Comparison of ENCODE assay signal across 13 cellular contexts in genomic region chrX:102339312-102340298, GRCh38.
DNase-seq lines count a peak whose midpoint lies in the region; ATAC-seq and TF ChIP-seq lines count a peak whose summit lies in the region.
"Had no signal": no experiment of that assay in that cellular context is flagged by ENCODE, and none has a peak within 500 bp of the region (broad histone marks: within the 10 kb centered on the region; RNA-seq: fewer than 3 reads in every experiment).

No MANE protein-coding gene starts in this region.

- no peaks in the 10 kb centered on the region for H3K36me3 Mint-ChIP-seq in stimulated activated memory B cell treated with anti-CD40 and anti-IgM and Interleukin-4, amounts not matched to agents 10 μg/mL and 1 μg/mL and 100 μg/mL, for 72 hours

- H3K27me3 ChIP-seq in right atrium auricular region (no peaks in the 10 kb centered on the region), hepatocyte (no peaks in the 10 kb centered on the region)

- TF ChIP-seq CTCF in right atrium auricular region (IDR thresholded peaks at IDR 0.05) (no peak), hepatocyte (IDR thresholded peaks at IDR 0.05; ENCODE audit: poor library complexity) (no peak)

- no peaks in the 10 kb centered on the region for H3K9me2 ChIP-seq in hepatocyte (replicated peaks; ENCODE audit: insufficient read depth)

- H3K4me1 ChIP-seq in right atrium auricular region (no peaks in the 10 kb centered on the region), hepatocyte (ENCODE audit: insufficient read depth) (no peaks in the 10 kb centered on the region)

- no peaks in the 10 kb centered on the region for H3K79me2 ChIP-seq in hepatocyte

- 78% methylated on average over 18 of the region's 19 CpGs for WGBS in hepatocyte (ENCODE audit: low lambda C conversion rate, missing lambda C conversion rate)

- no peak overlapping the region for H3K27ac Mint-ChIP-seq in stimulated activated memory B cell treated with anti-CD40 and anti-IgM and Interleukin-4, amounts not matched to agents 10 μg/mL and 1 μg/mL and 100 μg/mL, for 72 hours
- H3K27ac Mint-ChIP-seq: activated B cell treated with CpG ODN at 0.5 μM for 24 hours had no signal

- H3K4me3 Mint-ChIP-seq in stimulated activated memory B cell treated with anti-CD40 and anti-IgM and Interleukin-4, amounts not matched to agents 10 μg/mL and 1 μg/mL and 100 μg/mL, for 72 hours: no peak overlapping the region
- H3K4me3 Mint-ChIP-seq: activated B cell treated with CpG ODN at 0.5 μM for 24 hours had no signal

- H3K4me2 ChIP-seq in hepatocyte: no peak overlapping the region

- H3K9me3 ChIP-seq in right atrium auricular region (no peaks in the 10 kb centered on the region), hepatocyte (ENCODE audit: low read depth) (no peaks in the 10 kb centered on the region)

- H4K20me1 ChIP-seq in hepatocyte (ENCODE audit: insufficient read depth, poor library complexity, severe bottlenecking): no peaks in the 10 kb centered on the region

- DNase-seq in Right ventricle myocardium inferior (ENCODE audit: missing footprints) (peak; percentile 33), right atrium auricular region (ENCODE audit: low spot score) (no peak), HT1080 (ENCODE audit: low read depth) (peak; percentile 16), hepatocyte (ENCODE audit: low spot score) (no peak), NCI-H524 (lab: John Stamatoyannopoulos, UW) (no peak)
- peak; percentile 1 for DNase-seq in effector CD4-positive, alpha-beta T cell
- DNase-seq: activated B cell treated with CpG ODN at 0.5 μM for 24 hours, amygdala, NCI-H187 treated with DMSO at 0.1 percent for 48 hours, PC-3 had no signal

- no peaks in the 10 kb centered on the region for H3K9me3 Mint-ChIP-seq in stimulated activated memory B cell treated with anti-CD40 and anti-IgM and Interleukin-4, amounts not matched to agents 10 μg/mL and 1 μg/mL and 100 μg/mL, for 72 hours
- H3K9me3 Mint-ChIP-seq: activated B cell treated with CpG ODN at 0.5 μM for 24 hours had no signal

- ATAC-seq in Right ventricle myocardium inferior (no peak), HG03095 (IDR thresholded peaks at IDR 0.05; ENCODE audit: unreplicated experiment) (no peak)
- peak; percentile 20 for ATAC-seq in stimulated activated memory B cell treated with anti-CD40 and anti-IgM and Interleukin-4, amounts not matched to agents 10 μg/mL and 1 μg/mL and 100 μg/mL, for 72 hours
- ATAC-seq: PC-3 had no signal

- H3K27me3 Mint-ChIP-seq in stimulated activated memory B cell treated with anti-CD40 and anti-IgM and Interleukin-4, amounts not matched to agents 10 μg/mL and 1 μg/mL and 100 μg/mL, for 72 hours: no peaks in the 10 kb centered on the region
- H3K27me3 Mint-ChIP-seq: activated B cell treated with CpG ODN at 0.5 μM for 24 hours had no signal

- H3K4me1 Mint-ChIP-seq in stimulated activated memory B cell treated with anti-CD40 and anti-IgM and Interleukin-4, amounts not matched to agents 10 μg/mL and 1 μg/mL and 100 μg/mL, for 72 hours: no peaks in the 10 kb centered on the region
- H3K4me1 Mint-ChIP-seq: activated B cell treated with CpG ODN at 0.5 μM for 24 hours had no signal

- H3K4me3 ChIP-seq in right atrium auricular region: no peak overlapping the region
- H3K4me3 ChIP-seq in hepatocyte: no peak overlapping the region
- H3K4me3 ChIP-seq: skin epidermis had no signal

- intact Hi-C loops in Right ventricle myocardium inferior (cut with DNase I): no loop called here

- H3K36me3 ChIP-seq in right atrium auricular region (no peaks in the 10 kb centered on the region), hepatocyte (replicated peaks; ENCODE audit: insufficient read depth, low read depth) (no peaks in the 10 kb centered on the region)

- H2AFZ ChIP-seq in hepatocyte: no peak overlapping the region

- H3K27ac ChIP-seq in right atrium auricular region: no peak overlapping the region
- H3K27ac ChIP-seq in hepatocyte: no peak overlapping the region
- H3K27ac ChIP-seq: skin epidermis had no signal

Comparison
In these comparisons a context has a peak if more than half of its experiments do, and no peak if none do; other contexts are left out.
1. DNase-seq: peak in Right ventricle myocardium inferior (single experiment), HT1080 (single experiment) and effector CD4-positive, alpha-beta T cell (single experiment); none in right atrium auricular region (single experiment), hepatocyte (single experiment) and NCI-H524 (0 of 2).